In the genomic region with DNA sequence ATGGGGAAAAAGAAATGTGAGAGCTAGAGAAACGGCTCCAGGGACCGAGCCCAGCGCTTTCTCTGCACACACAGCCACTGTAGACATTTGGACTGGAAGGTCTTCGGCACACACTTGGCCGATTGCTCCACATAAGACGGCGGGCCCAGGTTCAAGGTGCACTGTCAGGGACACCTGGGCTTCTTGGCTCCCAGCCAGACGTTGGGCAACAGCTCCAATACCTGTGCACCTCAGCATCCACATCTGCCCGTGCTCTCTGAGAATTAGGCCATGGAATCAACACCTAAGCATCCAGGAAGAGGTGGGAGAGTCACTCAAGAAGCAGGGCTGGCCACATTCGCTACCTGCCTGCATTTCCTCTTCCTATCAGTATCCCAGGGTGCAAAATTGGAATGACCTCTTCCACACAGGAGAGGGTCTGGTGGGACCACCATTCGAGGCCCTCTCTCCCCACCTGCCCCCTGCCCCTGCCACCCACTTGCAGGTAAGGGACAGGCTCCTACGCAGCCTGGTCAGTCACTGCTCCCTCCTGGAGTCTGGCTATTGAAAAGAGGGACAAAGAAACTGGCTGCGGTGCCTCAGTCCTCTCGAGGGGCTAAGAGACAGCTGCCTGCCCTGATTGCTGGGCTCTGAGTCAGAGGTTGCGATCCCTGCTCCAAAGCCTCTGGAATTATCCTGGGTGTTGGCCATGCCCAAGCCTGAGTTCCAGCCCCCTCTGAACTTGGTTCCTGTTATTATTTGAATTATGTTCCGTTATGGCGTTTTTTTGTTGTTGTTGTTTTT, we compare ENCODE assay signal across 13 cellular contexts. TPM values are rescaled to one million over a fixed set of nuclear protein-coding genes. Genes with fewer than 3 reads are reported as not detected.
DNase-seq lines count a peak whose midpoint lies in the region; TF ChIP-seq lines count a peak whose summit lies in the region.
"Had no signal": no experiment of that assay in that cellular context is flagged by ENCODE, and none has a peak within 500 bp of the region (broad histone marks: within the 10 kb centered on the region; RNA-seq: fewer than 3 reads in every experiment).

No MANE protein-coding gene starts in this region.

- peaks cover 31% of the 10 kb centered on the region for H3K4me1 Mint-ChIP-seq in activated T-helper 1 cell treated with anti-CD3 and anti-CD28 coated beads, Interleukin-12 subunit alpha, Interleukin-12 subunit beta, Interleukin-2, Interleukin-4 antibody, amounts not matched to agents 30 ng/mL and 10 ng/mL and 1 ng/mL, durations not matched to agents 14 hours and 24 hours and 36 hours (ENCODE audit: low read depth)

- H3K4me3 ChIP-seq in H7 (ENCODE audit: insufficient read depth, low read depth, low read length), result no peak overlapping the region
- no peak overlapping the region for H3K4me3 ChIP-seq in fibroblast of lung (replicated peaks in 1 of 4; ENCODE audit: control extremely low read depth in 1 of 4, insufficient read depth in 1 of 4, low read depth in 3 of 4, low read length in 4 of 4)
- H3K4me3 ChIP-seq in skeletal muscle satellite cell (ENCODE audit: low read length), result no peak overlapping the region
- H3K4me3 ChIP-seq: SK-N-MC had no signal

- H4K20me1 ChIP-seq in fibroblast of lung (ENCODE audit: control insufficient read depth, extremely low read depth, insufficient read depth, low read length), result no peaks in the 10 kb centered on the region

- H3K4me1 ChIP-seq in fibroblast of lung (ENCODE audit: control insufficient read depth, extremely low read depth, insufficient read depth, low read length) (peaks cover 22% of the 10 kb centered on the region), skeletal muscle satellite cell (ENCODE audit: control insufficient read depth, insufficient read depth, low read length) (peaks cover 47% of the 10 kb centered on the region)

- H3K79me2 ChIP-seq in fibroblast of lung (ENCODE audit: control insufficient read depth, insufficient read depth, low read length), result no peaks in the 10 kb centered on the region

- no peaks in the 10 kb centered on the region for H3K9me3 Mint-ChIP-seq in activated T-helper 1 cell treated with anti-CD3 and anti-CD28 coated beads, Interleukin-12 subunit alpha, Interleukin-12 subunit beta, Interleukin-2, Interleukin-4 antibody, amounts not matched to agents 30 ng/mL and 10 ng/mL and 1 ng/mL, durations not matched to agents 14 hours and 24 hours and 36 hours
- H3K9me3 Mint-ChIP-seq: mesothelial cell of epicardium had no signal

- H3K27me3 ChIP-seq in H7 (ENCODE audit: control insufficient read depth, insufficient read depth, low read length) (no peaks in the 10 kb centered on the region; the same call in 1 of the 2 replicates), fibroblast of lung (ENCODE audit: control insufficient read depth, insufficient read depth, low read length) (no peaks in the 10 kb centered on the region), skeletal muscle satellite cell (ENCODE audit: control insufficient read depth, insufficient read depth, low read length) (peaks cover 5% of the 10 kb centered on the region)

- H3K36me3 ChIP-seq in H7 (replicated peaks; ENCODE audit: control insufficient read depth, insufficient read depth, low read length) (no peaks in the 10 kb centered on the region), fibroblast of lung (ENCODE audit: control insufficient read depth, insufficient read depth, low read length) (no peaks in the 10 kb centered on the region), skeletal muscle satellite cell (ENCODE audit: insufficient read depth, low read length) (no peaks in the 10 kb centered on the region)

- no peak for TF ChIP-seq CTCF in fibroblast of lung (conservative IDR thresholded peaks at IDR 0.05 in 1 of 2, IDR thresholded peaks at IDR 0.05 in 1 of 2; ENCODE audit: low read depth in 1 of 2, low read length in 2 of 2)

- no peak overlapping the region for H3K27ac ChIP-seq in fibroblast of lung (ENCODE audit: insufficient read depth, low read length)
- H3K27ac ChIP-seq: SK-N-MC had no signal

- H3K27me3 Mint-ChIP-seq in activated T-helper 1 cell treated with anti-CD3 and anti-CD28 coated beads, Interleukin-12 subunit alpha, Interleukin-12 subunit beta, Interleukin-2, Interleukin-4 antibody, amounts not matched to agents 30 ng/mL and 10 ng/mL and 1 ng/mL, durations not matched to agents 14 hours and 24 hours and 36 hours (ENCODE audit: insufficient read depth), result peaks cover 7% of the 10 kb centered on the region

- no peak overlapping the region for H3K4me3 Mint-ChIP-seq in activated T-helper 1 cell treated with anti-CD3 and anti-CD28 coated beads, Interleukin-12 subunit alpha, Interleukin-12 subunit beta, Interleukin-2, Interleukin-4 antibody, amounts not matched to agents 30 ng/mL and 10 ng/mL and 1 ng/mL, durations not matched to agents 14 hours and 24 hours and 36 hours
- H3K4me3 Mint-ChIP-seq: mesothelial cell of epicardium had no signal

- H3K9ac ChIP-seq in fibroblast of lung (ENCODE audit: insufficient read depth, low read length) (no peak overlapping the region), skeletal muscle satellite cell (ENCODE audit: low read depth, low read length) (peak overlapping the region; percentile 21)

- DNase-seq in H7 (peak; percentile 42), RPMI8226 (peak; percentile 59), fibroblast of lung (ENCODE audit: low read depth in 2 of 2) (peak in 1 of 2 donors; percentile 30), mesenteric fat pad (ENCODE audit: low spot score) (no peak)
- DNase-seq in NK-92 treated with Interleukin-12 subunit alpha and Interleukin-12 subunit beta, amount 100 ng/mL, for 24 hours (lab: John Stamatoyannopoulos, UW), result no peak
- DNase-seq in activated T-helper 1 cell treated with anti-CD3 and anti-CD28 coated beads, Interleukin-12 subunit alpha, Interleukin-12 subunit beta, Interleukin-2, Interleukin-4 antibody, amounts not matched to agents 30 ng/mL and 10 ng/mL and 1 ng/mL, durations not matched to agents 14 hours and 24 hours and 36 hours (ENCODE audit: low spot score), result no peak
- DNase-seq: activated T-cell treated with anti-CD3 and anti-CD28 coated beads, Interleukin-2, amount 50 U/mL, for 1 hour; effector memory CD4-positive, alpha-beta T cell; hippocampal formation; retina had no signal

- H3K36me3 Mint-ChIP-seq in activated T-helper 1 cell treated with anti-CD3 and anti-CD28 coated beads, Interleukin-12 subunit alpha, Interleukin-12 subunit beta, Interleukin-2, Interleukin-4 antibody, amounts not matched to agents 30 ng/mL and 10 ng/mL and 1 ng/mL, durations not matched to agents 14 hours and 24 hours and 36 hours (ENCODE audit: low read depth), result no peaks in the 10 kb centered on the region
- H3K36me3 Mint-ChIP-seq: mesothelial cell of epicardium had no signal

- intact Hi-C loops in activated T-helper 1 cell treated with anti-CD3 and anti-CD28 coated beads, Interleukin-12 subunit alpha, Interleukin-12 subunit beta, Interleukin-2, Interleukin-4 antibody, amounts not matched to agents 30 ng/mL and 10 ng/mL and 1 ng/mL, durations not matched to agents 14 hours and 24 hours and 36 hours (cut with micrococcal nuclease), result no loop called here

- H3K9me3 ChIP-seq in fibroblast of lung (ENCODE audit: control insufficient read depth, insufficient read depth, low read depth, low read length) (no peaks in the 10 kb centered on the region), skeletal muscle satellite cell (replicated peaks; ENCODE audit: low read length) (no peaks in the 10 kb centered on the region)

- H3K4me2 ChIP-seq in fibroblast of lung (ENCODE audit: extremely low read depth, insufficient read depth, low read length) (peak overlapping the region; percentile 8), skeletal muscle satellite cell (ENCODE audit: low read length) (peak overlapping the region; percentile 25)

- H2AFZ ChIP-seq in fibroblast of lung (ENCODE audit: low read length), result no peak overlapping the region

- H3K27ac Mint-ChIP-seq in activated T-helper 1 cell treated with anti-CD3 and anti-CD28 coated beads, Interleukin-12 subunit alpha, Interleukin-12 subunit beta, Interleukin-2, Interleukin-4 antibody, amounts not matched to agents 30 ng/mL and 10 ng/mL and 1 ng/mL, durations not matched to agents 14 hours and 24 hours and 36 hours, result no peak overlapping the region
- H3K27ac Mint-ChIP-seq: mesothelial cell of epicardium had no signal

RNA-seq across cellular contexts. Expression of gene TAF1B, which starts 40.1 kb away (rescaled TPM):
- 27.9 and 33.2 TPM in 2 replicates for total RNA-seq in H7 (2014; rRNA removed; shearing (Covaris generic))
- 19.8 and 32.9 TPM in 2 replicates for total RNA-seq in fibroblast of lung
- 19.5 and 30.8 TPM in 2 replicates for polyA plus RNA-seq in fibroblast of lung
- 10.9 and 16.8 TPM in 2 replicates for polyA plus RNA-seq in fibroblast of lung (2012)
- polyA minus RNA-seq in fibroblast of lung (ENCODE audit: low replicate concordance), result 0.86 and 14.3 TPM in 2 replicates
- total RNA-seq in skeletal muscle satellite cell (2012; rRNA removed), result 20.8 and 37.3 TPM in 2 replicates
- 23.3 and 25.1 TPM in 2 replicates for total RNA-seq in activated T-helper 1 cell treated with anti-CD3 and anti-CD28 coated beads, Interleukin-12 subunit alpha, Interleukin-12 subunit beta, Interleukin-2, Interleukin-4 antibody, amounts not matched to agents 30 ng/mL and 10 ng/mL and 1 ng/mL, durations not matched to agents 14 hours and 24 hours and 36 hours
- total RNA-seq in mesenteric fat pad, result 31.2 TPM

Comparison
In these comparisons a context has a peak if more than half of its experiments do, and no peak if none do; other contexts are left out.
1. DNase-seq: peak in H7 (single experiment) and RPMI8226 (single experiment); none in NK-92 treated with Interleukin-12 subunit alpha and Interleukin-12 subunit beta, amount 100 ng/mL, for 24 hours (single experiment), activated T-helper 1 cell treated with anti-CD3 and anti-CD28 coated beads, Interleukin-12 subunit alpha, Interleukin-12 subunit beta, Interleukin-2, Interleukin-4 antibody, amounts not matched to agents 30 ng/mL and 10 ng/mL and 1 ng/mL, durations not matched to agents 14 hours and 24 hours and 36 hours (single experiment) and mesenteric fat pad (single experiment).